In the genomic region with DNA sequence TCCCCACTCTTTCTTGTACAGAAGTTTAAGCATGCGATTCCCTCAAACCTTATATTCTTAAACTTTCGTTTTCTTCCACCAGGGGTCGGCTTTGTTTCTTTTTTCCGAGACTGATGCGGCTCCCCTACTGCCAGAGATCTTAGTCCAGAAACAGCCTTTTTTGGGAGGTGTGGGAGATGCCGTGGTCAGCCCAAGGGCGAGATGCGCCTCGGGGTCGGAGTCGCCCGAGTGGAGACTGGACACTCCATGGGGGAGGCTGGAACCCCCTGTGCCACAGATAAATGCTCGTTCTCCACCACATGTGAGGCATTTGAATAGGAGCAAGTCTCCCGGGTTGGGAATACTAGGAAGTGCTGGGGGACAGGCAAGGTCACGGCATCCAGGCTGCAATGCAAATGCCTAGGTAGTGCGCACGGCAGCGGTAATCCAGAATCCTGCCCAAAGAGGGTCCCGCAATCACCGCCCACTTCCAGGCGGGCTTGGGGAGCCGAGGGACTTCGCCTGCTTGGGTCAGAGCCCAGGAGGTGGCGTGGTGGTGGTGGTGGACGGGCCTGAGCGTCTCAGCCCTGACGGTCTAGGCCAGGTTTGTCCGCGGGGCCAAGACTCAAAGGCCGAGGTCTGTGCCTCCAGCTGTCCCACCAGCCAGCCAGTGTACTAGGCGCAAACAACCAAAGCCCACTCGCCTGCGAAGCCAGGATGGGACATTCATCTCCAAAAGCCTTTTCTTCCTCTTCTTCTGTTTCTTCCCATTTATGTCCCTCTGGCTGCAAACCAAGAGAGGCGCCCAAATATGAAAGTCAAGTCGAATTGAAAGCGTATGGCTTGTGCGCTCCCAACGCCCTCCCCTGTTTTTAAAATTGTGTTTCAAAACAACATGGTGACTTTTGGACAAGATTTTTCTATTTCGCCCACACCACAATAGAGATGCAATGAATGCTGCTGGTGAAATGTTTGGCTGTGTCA, we compare ENCODE assay signal across 1 cellular context.
TF ChIP-seq lines count a peak whose summit lies in the region.

No MANE protein-coding gene starts in this region.

TF ChIP-seq in HepG2, 621 proteins besides CTCF, POLR2A, EP300 and RAD21 (continued from another document and continues in another):
- TF ChIP-seq, protein P1, sequence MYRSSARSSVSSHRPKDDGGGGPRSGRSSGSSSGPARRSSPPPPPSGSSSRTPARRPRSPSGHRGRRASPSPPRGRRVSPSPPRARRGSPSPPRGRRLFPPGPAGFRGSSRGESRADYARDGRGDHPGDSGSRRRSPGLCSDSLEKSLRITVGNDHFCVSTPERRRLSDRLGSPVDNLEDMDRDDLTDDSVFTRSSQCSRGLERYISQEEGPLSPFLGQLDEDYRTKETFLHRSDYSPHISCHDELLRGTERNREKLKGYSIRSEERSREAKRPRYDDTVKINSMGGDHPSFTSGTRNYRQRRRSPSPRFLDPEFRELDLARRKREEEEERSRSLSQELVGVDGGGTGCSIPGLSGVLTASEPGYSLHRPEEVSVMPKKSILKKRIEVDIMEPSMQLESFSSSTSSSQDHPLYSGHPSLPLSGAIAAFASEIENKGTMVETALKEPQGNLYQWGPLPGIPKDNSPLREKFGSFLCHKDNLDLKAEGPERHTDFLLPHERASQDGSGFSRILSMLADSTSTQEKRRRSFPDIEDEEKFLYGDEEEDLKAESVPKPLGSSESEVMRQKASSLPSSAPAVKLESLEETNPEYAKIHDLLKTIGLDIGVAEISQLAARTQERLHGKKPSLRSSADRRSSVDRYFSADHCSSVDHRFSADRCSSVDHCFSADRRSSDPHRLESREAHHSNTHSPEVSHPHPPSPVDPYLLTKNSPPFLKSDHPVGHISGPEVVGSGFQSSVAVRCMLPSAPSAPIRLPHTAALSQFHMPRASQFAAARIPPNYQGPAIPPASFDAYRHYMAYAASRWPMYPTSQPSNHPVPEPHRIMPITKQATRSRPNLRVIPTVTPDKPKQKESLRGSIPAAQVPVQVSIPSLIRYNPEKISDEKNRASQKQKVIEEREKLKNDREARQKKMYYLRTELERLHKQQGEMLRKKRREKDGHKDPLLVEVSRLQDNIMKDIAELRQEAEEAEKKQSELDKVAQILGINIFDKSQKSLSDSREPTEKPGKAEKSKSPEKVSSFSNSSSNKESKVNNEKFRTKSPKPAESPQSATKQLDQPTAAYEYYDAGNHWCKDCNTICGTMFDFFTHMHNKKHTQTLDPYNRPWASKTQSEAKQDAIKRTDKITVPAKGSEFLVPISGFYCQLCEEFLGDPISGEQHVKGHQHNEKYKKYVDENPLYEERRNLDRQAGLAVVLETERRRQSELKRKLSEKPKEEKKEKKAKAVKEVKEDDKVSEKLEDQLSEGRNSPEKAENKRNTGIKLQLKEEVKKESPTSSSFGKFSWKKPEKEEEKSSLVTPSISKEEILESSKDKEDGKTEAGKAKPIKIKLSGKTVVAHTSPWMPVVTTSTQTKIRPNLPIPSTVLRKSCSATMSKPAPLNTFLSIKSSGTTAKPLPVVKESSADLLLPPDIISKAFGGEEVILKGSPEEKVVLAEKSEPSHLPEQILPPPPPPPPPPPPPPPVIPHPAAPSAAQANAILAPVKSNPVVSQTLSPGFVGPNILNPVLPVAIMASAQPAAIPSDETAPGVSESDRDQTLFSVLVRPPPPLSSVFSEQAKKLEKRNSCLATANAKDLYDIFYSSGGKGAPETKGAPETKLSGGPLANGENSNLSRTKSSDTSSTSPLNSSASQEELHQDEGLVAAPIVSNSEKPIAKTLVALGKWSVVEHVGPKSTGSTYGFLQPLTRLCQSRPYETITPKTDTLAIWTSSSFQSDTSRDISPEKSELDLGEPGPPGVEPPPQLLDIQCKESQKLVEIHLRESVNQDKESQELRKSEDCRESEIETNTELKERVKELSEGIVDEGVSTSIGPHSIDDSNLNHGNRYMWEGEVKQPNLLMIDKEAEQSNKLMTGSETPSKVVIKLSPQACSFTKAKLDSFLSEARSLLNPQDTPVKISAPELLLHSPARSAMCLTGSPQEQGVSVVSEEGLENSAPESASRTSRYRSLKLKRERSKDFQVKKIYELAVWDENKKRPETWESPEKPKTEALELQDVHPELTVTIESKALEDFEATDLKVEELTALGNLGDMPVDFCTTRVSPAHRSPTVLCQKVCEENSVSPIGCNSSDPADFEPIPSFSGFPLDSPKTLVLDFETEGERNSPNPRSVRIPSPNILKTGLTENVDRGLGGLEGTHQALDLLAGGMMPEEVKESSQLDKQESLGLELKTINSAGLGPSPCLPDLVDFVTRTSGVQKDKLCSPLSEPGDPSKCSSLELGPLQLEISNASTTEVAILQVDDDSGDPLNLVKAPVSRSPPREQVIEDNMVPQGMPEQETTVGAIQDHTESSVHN (CRISPR knock-in tag; IDR thresholded peaks at IDR 0.05) = peak; percentile 48; the same call in 1 of the 2 replicates
- TF ChIP-seq MEIS2 (CRISPR knock-in tag; IDR thresholded peaks at IDR 0.05) (no peak), ZFP36 (IDR thresholded peaks at IDR 0.05; ENCODE audit: borderline replicate concordance, low read depth, low read length, partially characterized antibody) (no peak), KLF16 (CRISPR knock-in tag; IDR thresholded peaks at IDR 0.05) (0 out of 4 replicates have a peak, but pooled peaks of 1 of the 2 experiments have one; percentile 22), ELF1 (CRISPR knock-in tag; IDR thresholded peaks at IDR 0.05) (no peak), SYNCRIP (IDR thresholded peaks at IDR 0.05; ENCODE audit: insufficient read depth, low read depth, low read length) (no peak), ZNF335 (CRISPR knock-in tag; IDR thresholded peaks at IDR 0.05) (no peak), ZNF660 (CRISPR knock-in tag; IDR thresholded peaks at IDR 0.05; ENCODE audit: borderline replicate concordance, low read depth) (no peak), NCOA5 (CRISPR knock-in tag; IDR thresholded peaks at IDR 0.05) (no peak), ZSCAN30 (CRISPR knock-in tag; IDR thresholded peaks at IDR 0.05) (no peak), GPN1 (CRISPR knock-in tag; IDR thresholded peaks at IDR 0.05; ENCODE audit: borderline replicate concordance) (no peak), SALL1 (CRISPR knock-in tag; IDR thresholded peaks at IDR 0.05) (peak; percentile 44; the same call in 1 of the 2 replicates), CEBPB (IDR thresholded peaks at IDR 0.05; ENCODE audit: borderline replicate concordance, low read depth, low read length) (no peak), PAWR (CRISPR knock-in tag; IDR thresholded peaks at IDR 0.05; ENCODE audit: borderline replicate concordance) (no peak), HNRNPK (IDR thresholded peaks at IDR 0.05; ENCODE audit: low read depth, low read length, poor library complexity, severe bottlenecking) (no peak)
- TF ChIP-seq, protein P2, sequence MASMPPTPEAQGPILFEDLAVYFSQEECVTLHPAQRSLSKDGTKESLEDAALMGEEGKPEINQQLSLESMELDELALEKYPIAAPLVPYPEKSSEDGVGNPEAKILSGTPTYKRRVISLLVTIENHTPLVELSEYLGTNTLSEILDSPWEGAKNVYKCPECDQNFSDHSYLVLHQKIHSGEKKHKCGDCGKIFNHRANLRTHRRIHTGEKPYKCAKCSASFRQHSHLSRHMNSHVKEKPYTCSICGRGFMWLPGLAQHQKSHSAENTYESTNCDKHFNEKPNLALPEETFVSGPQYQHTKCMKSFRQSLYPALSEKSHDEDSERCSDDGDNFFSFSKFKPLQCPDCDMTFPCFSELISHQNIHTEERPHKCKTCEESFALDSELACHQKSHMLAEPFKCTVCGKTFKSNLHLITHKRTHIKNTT (CRISPR knock-in tag; IDR thresholded peaks at IDR 0.05) = no peak
- TF ChIP-seq, protein P3, sequence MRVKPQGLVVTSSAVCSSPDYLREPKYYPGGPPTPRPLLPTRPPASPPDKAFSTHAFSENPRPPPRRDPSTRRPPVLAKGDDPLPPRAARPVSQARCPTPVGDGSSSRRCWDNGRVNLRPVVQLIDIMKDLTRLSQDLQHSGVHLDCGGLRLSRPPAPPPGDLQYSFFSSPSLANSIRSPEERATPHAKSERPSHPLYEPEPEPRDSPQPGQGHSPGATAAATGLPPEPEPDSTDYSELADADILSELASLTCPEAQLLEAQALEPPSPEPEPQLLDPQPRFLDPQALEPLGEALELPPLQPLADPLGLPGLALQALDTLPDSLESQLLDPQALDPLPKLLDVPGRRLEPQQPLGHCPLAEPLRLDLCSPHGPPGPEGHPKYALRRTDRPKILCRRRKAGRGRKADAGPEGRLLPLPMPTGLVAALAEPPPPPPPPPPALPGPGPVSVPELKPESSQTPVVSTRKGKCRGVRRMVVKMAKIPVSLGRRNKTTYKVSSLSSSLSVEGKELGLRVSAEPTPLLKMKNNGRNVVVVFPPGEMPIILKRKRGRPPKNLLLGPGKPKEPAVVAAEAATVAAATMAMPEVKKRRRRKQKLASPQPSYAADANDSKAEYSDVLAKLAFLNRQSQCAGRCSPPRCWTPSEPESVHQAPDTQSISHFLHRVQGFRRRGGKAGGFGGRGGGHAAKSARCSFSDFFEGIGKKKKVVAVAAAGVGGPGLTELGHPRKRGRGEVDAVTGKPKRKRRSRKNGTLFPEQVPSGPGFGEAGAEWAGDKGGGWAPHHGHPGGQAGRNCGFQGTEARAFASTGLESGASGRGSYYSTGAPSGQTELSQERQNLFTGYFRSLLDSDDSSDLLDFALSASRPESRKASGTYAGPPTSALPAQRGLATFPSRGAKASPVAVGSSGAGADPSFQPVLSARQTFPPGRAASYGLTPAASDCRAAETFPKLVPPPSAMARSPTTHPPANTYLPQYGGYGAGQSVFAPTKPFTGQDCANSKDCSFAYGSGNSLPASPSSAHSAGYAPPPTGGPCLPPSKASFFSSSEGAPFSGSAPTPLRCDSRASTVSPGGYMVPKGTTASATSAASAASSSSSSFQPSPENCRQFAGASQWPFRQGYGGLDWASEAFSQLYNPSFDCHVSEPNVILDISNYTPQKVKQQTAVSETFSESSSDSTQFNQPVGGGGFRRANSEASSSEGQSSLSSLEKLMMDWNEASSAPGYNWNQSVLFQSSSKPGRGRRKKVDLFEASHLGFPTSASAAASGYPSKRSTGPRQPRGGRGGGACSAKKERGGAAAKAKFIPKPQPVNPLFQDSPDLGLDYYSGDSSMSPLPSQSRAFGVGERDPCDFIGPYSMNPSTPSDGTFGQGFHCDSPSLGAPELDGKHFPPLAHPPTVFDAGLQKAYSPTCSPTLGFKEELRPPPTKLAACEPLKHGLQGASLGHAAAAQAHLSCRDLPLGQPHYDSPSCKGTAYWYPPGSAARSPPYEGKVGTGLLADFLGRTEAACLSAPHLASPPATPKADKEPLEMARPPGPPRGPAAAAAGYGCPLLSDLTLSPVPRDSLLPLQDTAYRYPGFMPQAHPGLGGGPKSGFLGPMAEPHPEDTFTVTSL (CRISPR knock-in tag; IDR thresholded peaks at IDR 0.05; ENCODE audit: borderline replicate concordance) = no peak
- TF ChIP-seq, protein P4, sequence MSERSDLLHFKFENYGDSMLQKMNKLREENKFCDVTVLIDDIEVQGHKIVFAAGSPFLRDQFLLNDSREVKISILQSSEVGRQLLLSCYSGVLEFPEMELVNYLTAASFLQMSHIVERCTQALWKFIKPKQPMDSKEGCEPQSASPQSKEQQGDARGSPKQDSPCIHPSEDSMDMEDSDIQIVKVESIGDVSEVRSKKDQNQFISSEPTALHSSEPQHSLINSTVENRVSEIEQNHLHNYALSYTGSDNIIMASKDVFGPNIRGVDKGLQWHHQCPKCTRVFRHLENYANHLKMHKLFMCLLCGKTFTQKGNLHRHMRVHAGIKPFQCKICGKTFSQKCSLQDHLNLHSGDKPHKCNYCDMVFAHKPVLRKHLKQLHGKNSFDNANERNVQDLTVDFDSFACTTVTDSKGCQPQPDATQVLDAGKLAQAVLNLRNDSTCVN (CRISPR knock-in tag; IDR thresholded peaks at IDR 0.05; ENCODE audit: borderline replicate concordance) = no peak
- TF ChIP-seq, protein P5, sequence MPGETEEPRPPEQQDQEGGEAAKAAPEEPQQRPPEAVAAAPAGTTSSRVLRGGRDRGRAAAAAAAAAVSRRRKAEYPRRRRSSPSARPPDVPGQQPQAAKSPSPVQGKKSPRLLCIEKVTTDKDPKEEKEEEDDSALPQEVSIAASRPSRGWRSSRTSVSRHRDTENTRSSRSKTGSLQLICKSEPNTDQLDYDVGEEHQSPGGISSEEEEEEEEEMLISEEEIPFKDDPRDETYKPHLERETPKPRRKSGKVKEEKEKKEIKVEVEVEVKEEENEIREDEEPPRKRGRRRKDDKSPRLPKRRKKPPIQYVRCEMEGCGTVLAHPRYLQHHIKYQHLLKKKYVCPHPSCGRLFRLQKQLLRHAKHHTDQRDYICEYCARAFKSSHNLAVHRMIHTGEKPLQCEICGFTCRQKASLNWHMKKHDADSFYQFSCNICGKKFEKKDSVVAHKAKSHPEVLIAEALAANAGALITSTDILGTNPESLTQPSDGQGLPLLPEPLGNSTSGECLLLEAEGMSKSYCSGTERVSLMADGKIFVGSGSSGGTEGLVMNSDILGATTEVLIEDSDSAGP (CRISPR knock-in tag; IDR thresholded peaks at IDR 0.05; ENCODE audit: borderline replicate concordance) = peak; percentile 78; the same call in 1 of the 2 replicates
- TF ChIP-seq, protein P6, sequence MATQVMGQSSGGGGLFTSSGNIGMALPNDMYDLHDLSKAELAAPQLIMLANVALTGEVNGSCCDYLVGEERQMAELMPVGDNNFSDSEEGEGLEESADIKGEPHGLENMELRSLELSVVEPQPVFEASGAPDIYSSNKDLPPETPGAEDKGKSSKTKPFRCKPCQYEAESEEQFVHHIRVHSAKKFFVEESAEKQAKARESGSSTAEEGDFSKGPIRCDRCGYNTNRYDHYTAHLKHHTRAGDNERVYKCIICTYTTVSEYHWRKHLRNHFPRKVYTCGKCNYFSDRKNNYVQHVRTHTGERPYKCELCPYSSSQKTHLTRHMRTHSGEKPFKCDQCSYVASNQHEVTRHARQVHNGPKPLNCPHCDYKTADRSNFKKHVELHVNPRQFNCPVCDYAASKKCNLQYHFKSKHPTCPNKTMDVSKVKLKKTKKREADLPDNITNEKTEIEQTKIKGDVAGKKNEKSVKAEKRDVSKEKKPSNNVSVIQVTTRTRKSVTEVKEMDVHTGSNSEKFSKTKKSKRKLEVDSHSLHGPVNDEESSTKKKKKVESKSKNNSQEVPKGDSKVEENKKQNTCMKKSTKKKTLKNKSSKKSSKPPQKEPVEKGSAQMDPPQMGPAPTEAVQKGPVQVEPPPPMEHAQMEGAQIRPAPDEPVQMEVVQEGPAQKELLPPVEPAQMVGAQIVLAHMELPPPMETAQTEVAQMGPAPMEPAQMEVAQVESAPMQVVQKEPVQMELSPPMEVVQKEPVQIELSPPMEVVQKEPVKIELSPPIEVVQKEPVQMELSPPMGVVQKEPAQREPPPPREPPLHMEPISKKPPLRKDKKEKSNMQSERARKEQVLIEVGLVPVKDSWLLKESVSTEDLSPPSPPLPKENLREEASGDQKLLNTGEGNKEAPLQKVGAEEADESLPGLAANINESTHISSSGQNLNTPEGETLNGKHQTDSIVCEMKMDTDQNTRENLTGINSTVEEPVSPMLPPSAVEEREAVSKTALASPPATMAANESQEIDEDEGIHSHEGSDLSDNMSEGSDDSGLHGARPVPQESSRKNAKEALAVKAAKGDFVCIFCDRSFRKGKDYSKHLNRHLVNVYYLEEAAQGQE (IDR thresholded peaks at IDR 0.05; ENCODE audit: borderline replicate concordance in 1 of 2, low read depth in 1 of 2, low read length in 2 of 2) = no peak
- TF ChIP-seq, protein P7, sequence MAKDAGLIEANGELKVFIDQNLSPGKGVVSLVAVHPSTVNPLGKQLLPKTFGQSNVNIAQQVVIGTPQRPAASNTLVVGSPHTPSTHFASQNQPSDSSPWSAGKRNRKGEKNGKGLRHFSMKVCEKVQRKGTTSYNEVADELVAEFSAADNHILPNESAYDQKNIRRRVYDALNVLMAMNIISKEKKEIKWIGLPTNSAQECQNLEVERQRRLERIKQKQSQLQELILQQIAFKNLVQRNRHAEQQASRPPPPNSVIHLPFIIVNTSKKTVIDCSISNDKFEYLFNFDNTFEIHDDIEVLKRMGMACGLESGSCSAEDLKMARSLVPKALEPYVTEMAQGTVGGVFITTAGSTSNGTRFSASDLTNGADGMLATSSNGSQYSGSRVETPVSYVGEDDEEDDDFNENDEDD (CRISPR knock-in tag; IDR thresholded peaks at IDR 0.05; ENCODE audit: borderline replicate concordance) = 0 out of 2 replicates have a peak, but pooled peaks have one; percentile 41
